8 cellular contexts compared by ENCODE assay signal in the genomic region with DNA sequence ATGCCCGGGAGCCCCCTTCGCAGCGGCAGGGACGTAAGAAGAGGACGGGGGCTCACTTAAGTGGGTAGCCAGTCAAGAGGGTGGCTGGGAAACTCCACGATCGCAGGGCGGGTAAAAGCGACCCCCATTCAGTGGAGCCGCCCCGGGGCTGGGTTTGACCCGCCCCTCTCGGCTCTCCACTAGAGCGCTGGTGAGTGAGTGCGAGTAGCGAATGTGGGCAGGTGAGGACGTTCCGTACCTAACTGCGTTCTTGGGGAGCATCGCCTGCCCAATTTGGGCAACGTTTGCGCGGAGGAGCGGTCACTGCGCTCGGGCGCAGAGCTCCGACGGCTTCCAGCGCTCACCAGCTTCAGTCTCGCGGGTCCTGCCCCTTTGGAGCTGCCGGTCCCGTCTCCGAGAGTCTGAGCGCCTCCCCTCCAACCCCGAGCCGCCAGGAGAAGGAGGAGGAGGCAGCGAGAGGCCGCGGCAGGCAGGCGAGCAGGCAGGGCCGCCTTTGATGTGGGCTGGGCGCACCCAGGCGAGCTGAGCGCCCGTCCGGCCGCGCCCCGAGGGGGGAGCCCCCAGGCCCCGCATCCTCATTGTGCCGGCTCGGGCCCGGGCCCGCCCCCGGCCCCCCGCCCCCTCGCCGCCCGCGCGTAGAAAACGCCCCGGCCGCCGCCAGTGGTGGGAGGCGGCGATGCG. TPM values are rescaled to one million over a fixed set of nuclear protein-coding genes. Genes with fewer than 3 reads are reported as not detected.
A peak's percentile ranks its signal among the peaks of the same experiment; 100 is the strongest.
DNase-seq lines count a peak whose midpoint lies in the region; ATAC-seq, FAIRE-seq and TF ChIP-seq lines count a peak whose summit lies in the region.

FGF18 (plus strand) TSS at position 666 of the 681 bp plus-strand sequence. CDS start 553 bp downstream, outside the sequence.

- no peak for FAIRE-seq in HepG2 (lab: Jason Lieb, UNC)

- TF ChIP-seq CTCF in AG04450 (IDR thresholded peaks at IDR 0.05; ENCODE audit: low read depth, low read length): no peak
- TF ChIP-seq CTCF in HepG2 (CRISPR knock-in tag; IDR thresholded peaks at IDR 0.05): no peak

- peak within 1 kb of the TSS; percentile 71 for H3K4me3 Mint-ChIP-seq in T-helper 1 cell treated with Interleukin-12 subunit alpha and Interleukin-12 subunit beta and Interleukin-4 antibody, amounts not matched to agents 30 μg/mL and 1 μg/mL, for 36 hours
- peak within 1 kb of the TSS; percentile 82 for H3K4me3 Mint-ChIP-seq in stimulated activated memory B cell treated with anti-CD40 and anti-IgM and Interleukin-4, amounts not matched to agents 10 μg/mL and 1 μg/mL and 100 μg/mL, for 72 hours

- TF ChIP-seq RAD21 in HepG2 (CRISPR knock-in tag; IDR thresholded peaks at IDR 0.05): 0 out of 2 replicates have a peak, but pooled peaks have one; percentile 4

- no TSS peak for BruUV-seq in HepG2 (replicated peaks; lab: Mats Ljungman, UMichigan)

- no peak for TF ChIP-seq POLR2A in HepG2 (IDR thresholded peaks at IDR 0.05; ENCODE audit: insufficient read depth in 1 of 2, low read depth in 2 of 2, low read length in 2 of 2)

- intact Hi-C loops in HepG2 (cut with micrococcal nuclease; ENCODE audit: unreplicated experiment): loop anchor here (2.0 to 5.0 kb wide), 2 partner anchors 440 to 623 kb away; no protein-coding TSS in a partner anchor

- H3K9me3 Mint-ChIP-seq in T-helper 1 cell treated with Interleukin-12 subunit alpha and Interleukin-12 subunit beta and Interleukin-4 antibody, amounts not matched to agents 30 μg/mL and 1 μg/mL, for 36 hours: no peaks in the 10 kb centered on the region
- no peaks in the 10 kb centered on the region for H3K9me3 Mint-ChIP-seq in stimulated activated memory B cell treated with anti-CD40 and anti-IgM and Interleukin-4, amounts not matched to agents 10 μg/mL and 1 μg/mL and 100 μg/mL, for 72 hours

- CTCF ChIA-PET in AG04450 (lab: Charles Lee): interaction anchor here (0.6 to 7.8 kb wide), 29 partner anchors 10 to 866 kb away, joined by 3 to 141 read pairs (median 4); no protein-coding TSS in a partner anchor
- CTCF ChIA-PET in HepG2 (lab: Yijun Ruan, JAX; ENCODE audit: low intra/inter-chr PET ratio, low total read pairs): interaction anchor here (1.6 kb wide), 1 partner anchor 489 kb away, joined by 12 read pairs; no protein-coding TSS in a partner anchor

- TF ChIP-seq EP300 in HepG2 (IDR thresholded peaks at IDR 0.05; ENCODE audit: low read depth in 2 of 2, low read length in 2 of 2) (no peak), HepG2 (CRISPR knock-in tag; IDR thresholded peaks at IDR 0.05; ENCODE audit: borderline replicate concordance) (no peak)

- no peak within 1 kb of the TSS for H2AFZ ChIP-seq in HepG2 (ENCODE audit: low read length)

- H3K27ac Mint-ChIP-seq in T-helper 1 cell treated with Interleukin-12 subunit alpha and Interleukin-12 subunit beta and Interleukin-4 antibody, amounts not matched to agents 30 μg/mL and 1 μg/mL, for 36 hours: no peak within 1 kb of the TSS
- no peak within 1 kb of the TSS for H3K27ac Mint-ChIP-seq in stimulated activated memory B cell treated with anti-CD40 and anti-IgM and Interleukin-4, amounts not matched to agents 10 μg/mL and 1 μg/mL and 100 μg/mL, for 72 hours

- H3K36me3 ChIP-seq in HepG2 (replicated peaks in 1 of 2; ENCODE audit: control insufficient read depth in 1 of 2, insufficient read depth in 2 of 2, low read length in 2 of 2): no peaks in the 10 kb centered on the region

- H3K79me2 ChIP-seq in HepG2 (ENCODE audit: insufficient read depth, low read length): no peaks in the 10 kb centered on the region

- WGBS in HepG2 (ENCODE audit: low lambda C conversion rate): 0% methylated on average over 1 of the region's 70 CpGs

- H3K9me3 ChIP-seq in AG04450 (ENCODE audit: control insufficient read depth, insufficient read depth, low read length) (no peaks in the 10 kb centered on the region), HepG2 (ENCODE audit: low read length) (no peaks in the 10 kb centered on the region)

- peaks cover 7% of the 10 kb centered on the region for H3K4me1 Mint-ChIP-seq in T-helper 1 cell treated with Interleukin-12 subunit alpha and Interleukin-12 subunit beta and Interleukin-4 antibody, amounts not matched to agents 30 μg/mL and 1 μg/mL, for 36 hours (ENCODE audit: low read depth)
- H3K4me1 Mint-ChIP-seq in stimulated activated memory B cell treated with anti-CD40 and anti-IgM and Interleukin-4, amounts not matched to agents 10 μg/mL and 1 μg/mL and 100 μg/mL, for 72 hours: peaks cover 15% of the 10 kb centered on the region

- H3K27ac ChIP-seq in AG04450 (ENCODE audit: low read depth, low read length) (no peak within 1 kb of the TSS), HepG2 (ENCODE audit: extremely low read length, insufficient read depth, low read length) (no peak within 1 kb of the TSS)

- H3K27me3 ChIP-seq in AG04450 (ENCODE audit: control insufficient read depth, insufficient read depth, low read length): peaks cover 8% of the 10 kb centered on the region
- peaks cover 0 to 23% of the 10 kb centered on the region in 2 experiments; a peak in 4 of 5 replicates for H3K27me3 ChIP-seq in HepG2 (ENCODE audit: control insufficient read depth in 1 of 2, insufficient read depth in 2 of 2, low read length in 2 of 2)

- H3K4me3 ChIP-seq in AG04450 (ENCODE audit: low read depth, low read length) (peak within 1 kb of the TSS; percentile 54), HepG2 (replicated peaks in 1 of 3; ENCODE audit: insufficient read depth in 1 of 3, low read depth in 2 of 3, low read length in 3 of 3) (peak within 1 kb of the TSS; percentile 41 to 69 (median 51); a peak in 5 of 6 replicates)

- H3K9ac ChIP-seq in HepG2 (ENCODE audit: insufficient read depth, low read depth, low read length): no peak within 1 kb of the TSS

- H4K20me1 ChIP-seq in HepG2 (ENCODE audit: insufficient read depth, low read length): peaks cover 16% of the 10 kb centered on the region

- ATAC-seq in GM18867 (IDR thresholded peaks at IDR 0.05; ENCODE audit: unreplicated experiment): peak; percentile 38
- peak; percentile 35 for ATAC-seq in HG03520 (IDR thresholded peaks at IDR 0.05; ENCODE audit: unreplicated experiment)
- peak; percentile 38 for ATAC-seq in HepG2
- ATAC-seq in stimulated activated memory B cell treated with anti-CD40 and anti-IgM and Interleukin-4, amounts not matched to agents 10 μg/mL and 1 μg/mL and 100 μg/mL, for 72 hours: peak; percentile 70

- H3K36me3 Mint-ChIP-seq in T-helper 1 cell treated with Interleukin-12 subunit alpha and Interleukin-12 subunit beta and Interleukin-4 antibody, amounts not matched to agents 30 μg/mL and 1 μg/mL, for 36 hours (ENCODE audit: low read depth): no peaks in the 10 kb centered on the region
- H3K36me3 Mint-ChIP-seq in stimulated activated memory B cell treated with anti-CD40 and anti-IgM and Interleukin-4, amounts not matched to agents 10 μg/mL and 1 μg/mL and 100 μg/mL, for 72 hours: no peaks in the 10 kb centered on the region

- peaks cover 11% of the 10 kb centered on the region for H3K4me1 ChIP-seq in HepG2 (ENCODE audit: insufficient read depth, low read length)

- H3K4me2 ChIP-seq in HepG2 (ENCODE audit: low read depth, low read length): peak within 1 kb of the TSS; percentile 84

- in situ Hi-C loops in HepG2 (cut with HindIII; ENCODE audit: extremely low pct_ligation_motif_present, low pct_unique_long_range_greater_than_20kb): loop anchor here (5.0 kb wide), 3 partner anchors 433 to 623 kb away; no protein-coding TSS in a partner anchor

- DNase-seq in AG04450 (ENCODE audit: low read depth, low spot score) (no peak), dedifferentiated amniotic fluid mesenchymal stem cell (ENCODE audit: extremely low spot score) (peak; percentile 46), HepG2 (ENCODE audit: low spot score) (peak; percentile 56), midbrain (lab: John Stamatoyannopoulos, UW) (no peak)

- POLR2A ChIA-PET in AG04450 (lab: Yijun Ruan, JAX): interaction anchor here (1.0 kb wide), 1 partner anchor 177 kb away, joined by 3 read pairs; no protein-coding TSS in a partner anchor
- POLR2A ChIA-PET in HepG2 (lab: Yijun Ruan, JAX): interaction anchor here (0.8 to 2.4 kb wide), 3 partner anchors 23 to 588 kb away, joined by 3 to 13 read pairs (median 4); partner anchors contain the start of genes FBXW11 and NPM1

- peaks cover 35% of the 10 kb centered on the region for H3K27me3 Mint-ChIP-seq in T-helper 1 cell treated with Interleukin-12 subunit alpha and Interleukin-12 subunit beta and Interleukin-4 antibody, amounts not matched to agents 30 μg/mL and 1 μg/mL, for 36 hours (ENCODE audit: low read depth)
- peaks cover 35% of the 10 kb centered on the region for H3K27me3 Mint-ChIP-seq in stimulated activated memory B cell treated with anti-CD40 and anti-IgM and Interleukin-4, amounts not matched to agents 10 μg/mL and 1 μg/mL and 100 μg/mL, for 72 hours

TF ChIP-seq in HepG2, 621 proteins besides CTCF, POLR2A, EP300 and RAD21 (continues in another document):
- TF ChIP-seq ZBTB7A (CRISPR knock-in tag; IDR thresholded peaks at IDR 0.05): no peak
- TF ChIP-seq NBN (conservative IDR thresholded peaks at IDR 0.05): no peak
- TF ChIP-seq ZSCAN22 (CRISPR knock-in tag; IDR thresholded peaks at IDR 0.05): no peak

RNA-seq across cellular contexts. Expression of gene FGF18, which starts in this region (rescaled TPM):
- 0.27 and 0.30 TPM in 2 replicates for polyA plus RNA-seq in AG04450 (2011; rRNA removed)
- 0.14 TPM in 1 of 2 replicates, not detected in the other for polyA minus RNA-seq in AG04450 (2011; rRNA and poly(A)+ RNA removed)
- not detected in 2 replicates for total RNA-seq in HepG2 (2016; rRNA removed; fragmentation: Illumina TruSeq; extraction: Trizol)
- not detected in 2 replicates for total RNA-seq in HepG2 (2016; cell fraction: cytosol; rRNA removed; fragmentation: Illumina TruSeq; extraction: Trizol; ENCODE audit: low read depth)
- total RNA-seq in HepG2 (2016; cell fraction: insoluble cytoplasmic fraction; rRNA removed; fragmentation: Illumina TruSeq; extraction: Trizol): not detected in 2 replicates
- not detected in 2 replicates for total RNA-seq in HepG2 (2016; cell fraction: membrane; rRNA removed; fragmentation: Illumina TruSeq; extraction: Trizol)
- total RNA-seq in HepG2 (2016; cell fraction: nucleus; rRNA removed; fragmentation: Illumina TruSeq; extraction: Trizol): not detected in 2 replicates
- 0.04 TPM in 1 of 2 replicates, not detected in the other for polyA plus RNA-seq in HepG2 (2011; rRNA removed)
- not detected in 2 replicates for polyA plus RNA-seq in HepG2 (2011; cell fraction: cytosol; rRNA removed)
- 0.05 and 0.24 TPM in 2 replicates for polyA plus RNA-seq in HepG2 (2011; cell fraction: nucleus; rRNA removed)
- polyA plus RNA-seq in HepG2 (2012): 0.08 TPM in 1 of 2 replicates, not detected in the other
- polyA plus RNA-seq in HepG2 (2016; cell fraction: cytosol; fragmentation: Illumina TruSeq; extraction: Trizol; ENCODE audit: low read depth): 0.06 TPM in 1 of 2 replicates, not detected in the other
- polyA plus RNA-seq in HepG2 (2016; cell fraction: insoluble cytoplasmic fraction; fragmentation: Illumina TruSeq; extraction: Trizol; ENCODE audit: low read depth): not detected in 2 replicates
- 0.09 TPM in 1 of 2 replicates, not detected in the other for polyA plus RNA-seq in HepG2 (2016; cell fraction: membrane; fragmentation: Illumina TruSeq; extraction: Trizol; ENCODE audit: low read depth)
- polyA plus RNA-seq in HepG2 (2016; cell fraction: nucleus; fragmentation: Illumina TruSeq; extraction: Trizol; ENCODE audit: insufficient read depth, low read depth): not detected in 2 replicates
- polyA minus RNA-seq in HepG2 (2011; rRNA and poly(A)+ RNA removed; ENCODE audit: low replicate concordance): not detected in 2 replicates
- not detected in 2 replicates for polyA minus RNA-seq in HepG2 (2011; cell fraction: cytosol; rRNA and poly(A)+ RNA removed)
- not detected in 2 replicates for polyA minus RNA-seq in HepG2 (2011; cell fraction: nucleus; rRNA and poly(A)+ RNA removed)

Comparison
In these comparisons a context has a peak if more than half of its experiments do, and no peak if none do; other contexts are left out.
1. Peak in DNase-seq, ATAC-seq, H3K4me3 ChIP-seq and H3K4me2 ChIP-seq in HepG2; RNA of the gene not detected or under 1 TPM.